ENCODE assay signal across 8 cellular contexts in genomic region chr1:19597463-19598309, GRCh38. TPM values are rescaled to one million over a fixed set of nuclear protein-coding genes. Genes with fewer than 3 reads are reported as not detected.
DNase-seq lines count a peak whose midpoint lies in the region; ATAC-seq and TF ChIP-seq lines count a peak whose summit lies in the region.

No MANE protein-coding gene starts in this region.

- peaks cover 58% of the 10 kb centered on the region for H3K4me1 ChIP-seq in CD8-positive, alpha-beta T cell (ENCODE audit: insufficient read depth, low read length)
- H3K4me1 ChIP-seq in duodenal mucosa (ENCODE audit: control insufficient read depth in 1 of 2, insufficient read depth in 2 of 2, low read length in 2 of 2): peaks cover 32 to 37% of the 10 kb centered on the region in 2 donors
- H3K4me1 ChIP-seq in mesenchymal stem cell (ENCODE audit: control insufficient read depth, insufficient read depth, low read depth, low read length): peaks cover 1% of the 10 kb centered on the region
- peaks cover 21 to 28% of the 10 kb centered on the region in 2 donors for H3K4me1 ChIP-seq in thyroid gland

- no peaks in the 10 kb centered on the region for H3K79me1 ChIP-seq in mesenchymal stem cell (replicated peaks; ENCODE audit: low read length, poor library complexity, severe bottlenecking)

- no peak for TF ChIP-seq POLR2A in thyroid gland (IDR thresholded peaks at IDR 0.05)

- H3K4ac ChIP-seq in mesenchymal stem cell (ENCODE audit: low read depth in 1 of 2, low read length in 2 of 2): peak overlapping the region; percentile 15 to 86

- H2BK12ac ChIP-seq in mesenchymal stem cell (ENCODE audit: low read length in 2 of 2): no peak overlapping the region

- no peak overlapping the region for H4K8ac ChIP-seq in mesenchymal stem cell (ENCODE audit: low read length)

- H3K36me3 ChIP-seq in CD8-positive, alpha-beta T cell (ENCODE audit: insufficient read depth, low read length): no peaks in the 10 kb centered on the region
- H3K36me3 ChIP-seq in H7 (replicated peaks; ENCODE audit: control insufficient read depth, insufficient read depth, low read length) (no peaks in the 10 kb centered on the region), SK-N-MC (ENCODE audit: insufficient read depth, low read length) (peaks cover 23% of the 10 kb centered on the region), duodenal mucosa (ENCODE audit: control insufficient read depth in 1 of 2, insufficient read depth in 2 of 2, low read length in 2 of 2) (peaks cover 0 to 10% of the 10 kb centered on the region in 2 donors), mesenchymal stem cell (ENCODE audit: control insufficient read depth in 1 of 2, insufficient read depth in 2 of 2, low read depth in 1 of 2, low read length in 2 of 2) (peaks cover 3 to 27% of the 10 kb centered on the region in 2 experiments), thyroid gland (no peaks in the 10 kb centered on the region)

- H3K9me3 ChIP-seq in CD8-positive, alpha-beta T cell (ENCODE audit: low read length): no peaks in the 10 kb centered on the region
- H3K9me3 ChIP-seq in SK-N-MC (ENCODE audit: low read depth, low read length) (no peaks in the 10 kb centered on the region), duodenal mucosa (ENCODE audit: control insufficient read depth in 1 of 2, low read length in 2 of 2) (no peaks in the 10 kb centered on the region), mesenchymal stem cell (ENCODE audit: control insufficient read depth, low read length) (no peaks in the 10 kb centered on the region), thyroid gland (no peaks in the 10 kb centered on the region)

- peak overlapping the region; percentile 67 for H3K4me3 ChIP-seq in CD8-positive, alpha-beta T cell (ENCODE audit: low read depth, low read length)
- peak overlapping the region; percentile 89 for H3K4me3 ChIP-seq in H7 (ENCODE audit: insufficient read depth, low read depth, low read length)
- H3K4me3 ChIP-seq in SK-N-MC: peak overlapping the region; percentile 98
- H3K4me3 ChIP-seq in duodenal mucosa (ENCODE audit: low read depth in 1 of 2, low read length in 2 of 2): peak overlapping the region; percentile 72 to 80
- H3K4me3 ChIP-seq in mesenchymal stem cell (ENCODE audit: insufficient read depth in 1 of 2, low read depth in 1 of 2, low read length in 2 of 2): peak overlapping the region; percentile 83 to 90
- peak overlapping the region; percentile 34 to 84 (median 34) for H3K4me3 ChIP-seq in thyroid gland (replicated peaks in 1 of 3)

- H3K4me2 ChIP-seq in mesenchymal stem cell (ENCODE audit: low read length, poor library complexity, severe bottlenecking): peak overlapping the region; percentile 72

- CTCF ChIA-PET in CD8-positive, alpha-beta T cell (lab: Charles Lee): interaction anchor here (0.6 to 5.3 kb wide), 11 partner anchors 10 to 206 kb away, joined by 3 to 32 read pairs (median 3); no protein-coding TSS in a partner anchor

- WGBS in mesenchymal stem cell: 20% methylated on average over 23 of the region's 23 CpGs
- 15 to 16% methylated on average over 16 to 23 of the region's 23 CpGs for WGBS in thyroid gland, 2 donors

- peak; percentile 43 for ATAC-seq in CD8-positive, alpha-beta T cell
- ATAC-seq in GM19023 (IDR thresholded peaks at IDR 0.05; ENCODE audit: unreplicated experiment): no peak

- H3K9ac ChIP-seq in SK-N-MC (ENCODE audit: insufficient read length) (peak overlapping the region; percentile 96), duodenal mucosa (ENCODE audit: low read depth in 1 of 2, low read length in 2 of 2) (peak overlapping the region; percentile 80 to 96), mesenchymal stem cell (ENCODE audit: low read length) (peak overlapping the region; percentile 99)

- peak overlapping the region; percentile 96 for H3K27ac ChIP-seq in CD8-positive, alpha-beta T cell (ENCODE audit: low read depth, low read length)
- H3K27ac ChIP-seq in SK-N-MC: peak overlapping the region; percentile 73; the same call in 1 of the 2 replicates
- peak overlapping the region; percentile 86 for H3K27ac ChIP-seq in duodenal mucosa (ENCODE audit: low read depth, low read length)
- peak overlapping the region; percentile 33 for H3K27ac ChIP-seq in mesenchymal stem cell (ENCODE audit: low read length, poor library complexity, severe bottlenecking)
- peak overlapping the region; percentile 85 to 91 (median 91) for H3K27ac ChIP-seq in thyroid gland

- H3K27me3 ChIP-seq in CD8-positive, alpha-beta T cell (ENCODE audit: insufficient read depth, low read length): no peaks in the 10 kb centered on the region
- H3K27me3 ChIP-seq in H7 (ENCODE audit: control insufficient read depth, insufficient read depth, low read length) (no peaks in the 10 kb centered on the region), duodenal mucosa (ENCODE audit: control insufficient read depth in 1 of 2, insufficient read depth in 2 of 2, low read length in 2 of 2) (no peaks in the 10 kb centered on the region), mesenchymal stem cell (ENCODE audit: control insufficient read depth in 1 of 2, insufficient read depth in 1 of 2, low read length in 2 of 2) (no peaks in the 10 kb centered on the region), thyroid gland (no peaks in the 10 kb centered on the region)

- intact Hi-C loops in CD8-positive, alpha-beta T cell (cut with DNase I, micrococcal nuclease): loop anchor here (1.0 to 5.0 kb wide), 7 partner anchors 9 to 640 kb away; partner anchors contain the start of genes CAPZB (in 1 of the 2), IFFO2 (in 1 of the 2) and NBL1 (in 1 of the 2)
- intact Hi-C loops in thyroid gland (cut with DNase I): loop anchor here (5.0 to 10.0 kb wide), 2 partner anchors 47 to 205 kb away; partner anchors contain the start of gene NBL1

- no peak for TF ChIP-seq CTCF in CD8-positive, alpha-beta T cell (IDR thresholded peaks at IDR 0.05)
- no peak for TF ChIP-seq CTCF in thyroid gland (IDR thresholded peaks at IDR 0.05)

- no peak overlapping the region for H2AK5ac ChIP-seq in mesenchymal stem cell (ENCODE audit: low read length, severe bottlenecking)

- no peaks in the 10 kb centered on the region for H3K27me3 Mint-ChIP-seq in CD8-positive, alpha-beta T cell (ENCODE audit: low read depth)

- DNase-seq in CD8-positive, alpha-beta T cell: peak in 3 of 7 experiments; percentile 46 to 80 (median 49)
- no peak for DNase-seq in H7
- DNase-seq in SK-N-MC (ENCODE audit: low read depth, low spot score): no peak
- peak; percentile 77 for DNase-seq in mesenchymal stem cell
- no peak for DNase-seq in thyroid gland
- DNase-seq in HK-2 (ENCODE audit: unreplicated experiment): no peak

- POLR2A ChIA-PET in CD8-positive, alpha-beta T cell (lab: Charles Lee): interaction anchor here (0.6 to 2.9 kb wide), 22 partner anchors 8 to 347 kb away, joined by 3 to 31 read pairs (median 4); partner anchors contain the start of genes CAPZB and NBL1

- H3K36me3 Mint-ChIP-seq in CD8-positive, alpha-beta T cell: peaks cover 25% of the 10 kb centered on the region

- peak overlapping the region; percentile 100 for H3K27ac Mint-ChIP-seq in CD8-positive, alpha-beta T cell

- H3K4me1 Mint-ChIP-seq in CD8-positive, alpha-beta T cell (ENCODE audit: low read depth): peaks cover 55% of the 10 kb centered on the region

- H2BK15ac ChIP-seq in mesenchymal stem cell (ENCODE audit: low read depth, poor library complexity, severe bottlenecking): no peak overlapping the region

- H3K14ac ChIP-seq in mesenchymal stem cell (ENCODE audit: low read length in 2 of 2): peak overlapping the region in 1 of 2 experiments; percentile 19

- H3K18ac ChIP-seq in mesenchymal stem cell (ENCODE audit: low read depth in 1 of 2, low read length in 2 of 2): peak overlapping the region; percentile 17 to 88

- H2BK5ac ChIP-seq in mesenchymal stem cell (ENCODE audit: low read depth, low read length, poor library complexity, severe bottlenecking): no peak overlapping the region

- H3K23ac ChIP-seq in mesenchymal stem cell (ENCODE audit: low read length in 2 of 2): no peak overlapping the region

- H4K91ac ChIP-seq in mesenchymal stem cell (ENCODE audit: low read length): peak overlapping the region; percentile 2

- no peaks in the 10 kb centered on the region for H3K9me3 Mint-ChIP-seq in CD8-positive, alpha-beta T cell

- H2AFZ ChIP-seq in mesenchymal stem cell (ENCODE audit: low read depth, low read length): no peak overlapping the region

- H3K4me3 Mint-ChIP-seq in CD8-positive, alpha-beta T cell: peak overlapping the region; percentile 92

- peak overlapping the region; percentile 1 for H2BK120ac ChIP-seq in mesenchymal stem cell (ENCODE audit: low read depth, low read length)

RNA-seq across cellular contexts. Expression of gene NBL1, which starts 46.4 kb away (rescaled TPM):
- total RNA-seq in CD8-positive, alpha-beta T cell: 10 to 100 TPM; 76.5 to 80.5 TPM
- total RNA-seq in H7 (2014; rRNA removed; shearing (Covaris generic)): 26.9 and 47.4 TPM in 2 replicates
- polyA plus RNA-seq in mesenchymal stem cell (2013, experiment 1 of 2): 59.5 TPM
- 63.3 TPM for polyA plus RNA-seq in mesenchymal stem cell (2013, experiment 2 of 2)
- 10 to 100 TPM; 29.4 to 70.4 (median 43.6) TPM for total RNA-seq in thyroid gland

Comparison
In these comparisons a context has a peak if more than half of its experiments do, and no peak if none do; other contexts are left out.
1. H3K27ac ChIP-seq: peak in every context shown above with its lines; median percentile 96 in CD8-positive, alpha-beta T cell; 91 in thyroid gland; 86 in duodenal mucosa; 73 in SK-N-MC; 33 in mesenchymal stem cell.
2. H3K4me3 ChIP-seq: peak in every context shown above with its lines; median percentile 98 in SK-N-MC; 89 in H7; 86 in mesenchymal stem cell; 76 in duodenal mucosa; 67 in CD8-positive, alpha-beta T cell; 34 in thyroid gland.